Comparison of ENCODE assay signal across 15 cellular contexts in the genomic region with DNA sequence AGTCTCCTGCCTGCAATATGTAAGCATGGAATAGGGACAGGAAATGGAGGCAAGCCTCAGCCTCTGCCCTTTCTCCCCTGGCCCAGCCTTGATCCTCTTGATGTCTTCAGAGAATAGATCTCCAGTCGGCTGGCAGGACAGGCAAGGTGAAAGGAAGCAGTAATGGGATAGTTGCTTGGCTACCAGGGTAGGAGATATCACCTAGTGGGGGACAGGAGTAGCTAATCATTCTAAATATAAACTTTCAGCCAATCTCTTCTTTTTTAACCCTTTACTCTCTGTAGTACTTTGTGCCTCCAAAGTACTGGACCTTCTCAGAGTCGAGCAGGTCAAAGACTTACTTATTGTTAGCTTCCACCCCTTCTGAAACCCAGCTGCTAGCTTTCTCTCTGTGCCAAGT.
"Had no signal": no experiment of that assay in that cellular context is flagged by ENCODE, and none has a peak within 500 bp of the region (broad histone marks: within the 10 kb centered on the region; RNA-seq: fewer than 3 reads in every experiment).

No MANE protein-coding gene starts in this region.

- H3K9me3 ChIP-seq: thyroid gland had no signal

- ATAC-seq: activated T-cell treated with anti-CD3 and anti-CD28 coated beads, Interleukin-2, amount 50 U/mL, for 4 hours; left lobe of liver; natural killer cell; stimulated activated naive B cell treated with anti-CD40 and anti-IgM and Interleukin-4, amounts not matched to agents 10 μg/mL and 1 μg/mL and 100 μg/mL, for 72 hours had no signal

- H3K27ac ChIP-seq: epithelial cell of prostate, thyroid gland had no signal

- H3K4me3 ChIP-seq: skin epidermis, thyroid gland had no signal

- H3K27me3 ChIP-seq: thyroid gland had no signal

- H3K36me3 ChIP-seq: thyroid gland had no signal

- DNase-seq: activated CD4-positive, alpha-beta T cell treated with anti-CD3 and anti-CD28 coated beads, Interleukin-2, amount 50 U/mL, for 4 hours; activated CD8-positive, alpha-beta memory T cell treated with anti-CD3 and anti-CD28 coated beads for 24 hours; activated CD8-positive, alpha-beta memory T cell treated with anti-CD3 and anti-CD28 coated beads, Interleukin-2, amount 50 U/mL, for 4 hours; activated naive CD4-positive, alpha-beta T cell treated with Interleukin-2 at 50 U/mL for 16 hours; activated naive CD8-positive, alpha-beta T cell treated with anti-CD3 and anti-CD28 coated beads for 36 hours; activated T-cell treated with anti-CD3 and anti-CD28 coated beads, Interleukin-2, amount 50 U/mL, for 4 hours; immature natural killer cell; natural killer cell; retina; stimulated activated naive B cell treated with anti-CD40 and anti-IgM and Interleukin-4, amounts not matched to agents 10 μg/mL and 1 μg/mL and 100 μg/mL, for 72 hours; T-helper 1 cell; thyroid gland had no signal
